ENCODE assay signal across 22 cellular contexts in genomic region chr12:80413462-80413861, GRCh38. TPM values are rescaled to one million over a fixed set of nuclear protein-coding genes. Genes with fewer than 3 reads are reported as not detected.
A peak's percentile ranks its signal among the peaks of the same experiment; 100 is the strongest.
DNase-seq lines count a peak whose midpoint lies in the region; TF ChIP-seq lines count a peak whose summit lies in the region.
"Had no signal": no experiment of that assay in that cellular context is flagged by ENCODE, and none has a peak within 500 bp of the region (broad histone marks: within the 10 kb centered on the region; RNA-seq: fewer than 3 reads in every experiment).

No MANE protein-coding gene starts in this region.

- no peaks in the 10 kb centered on the region for H3K9me2 ChIP-seq in GM23248 (ENCODE audit: insufficient read depth)
- H3K9me2 ChIP-seq: SK-N-SH had no signal

- H3K36me3 ChIP-seq in GM23248 (ENCODE audit: low read depth) (no peaks in the 10 kb centered on the region), endodermal cell (ENCODE audit: control insufficient read depth, insufficient read depth, low read length) (no peaks in the 10 kb centered on the region), osteoblast (ENCODE audit: insufficient read depth, low read length) (no peaks in the 10 kb centered on the region)
- H3K36me3 ChIP-seq: BE2C, transverse colon had no signal

- H3K4me2 ChIP-seq in GM23248 (ENCODE audit: unreplicated experiment) (no peak overlapping the region), osteoblast (ENCODE audit: insufficient read depth, low read length) (no peak overlapping the region)
- H3K4me2 ChIP-seq: hepatocyte, SK-N-SH had no signal

- no peaks in the 10 kb centered on the region for H3K36me3 Mint-ChIP-seq in endodermal cell (ENCODE audit: low read depth)
- H3K36me3 Mint-ChIP-seq: activated naive CD4-positive, alpha-beta T cell treated with anti-CD3 and anti-CD28 coated beads, Interleukin-2, amount 50 U/mL, for 72 hours; natural killer cell had no signal

- H4K20me1 ChIP-seq in GM23248 (ENCODE audit: insufficient read depth) = no peaks in the 10 kb centered on the region
- no peaks in the 10 kb centered on the region for H4K20me1 ChIP-seq in osteoblast (ENCODE audit: insufficient read depth, low read length)

- peak; percentile 20 for TF ChIP-seq CTCF in endodermal cell (conservative IDR thresholded peaks at IDR 0.05)
- no peak for TF ChIP-seq CTCF in osteoblast (IDR thresholded peaks at IDR 0.05; ENCODE audit: extremely low read depth, low read depth, low read length)

- H3K4me1 ChIP-seq in GM23248 (ENCODE audit: insufficient read depth) = no peaks in the 10 kb centered on the region
- H3K4me1 ChIP-seq in endodermal cell (ENCODE audit: control insufficient read depth, insufficient read depth, low read length) = no peaks in the 10 kb centered on the region
- H3K4me1 ChIP-seq in osteoblast (ENCODE audit: insufficient read depth, low read length) = no peaks in the 10 kb centered on the region
- H3K4me1 ChIP-seq: BE2C, transverse colon had no signal

- no peaks in the 10 kb centered on the region for H3K9me3 Mint-ChIP-seq in endodermal cell
- H3K9me3 Mint-ChIP-seq: activated naive CD4-positive, alpha-beta T cell treated with anti-CD3 and anti-CD28 coated beads, Interleukin-2, amount 50 U/mL, for 72 hours; stimulated activated naive CD8-positive, alpha-beta T cell treated with anti-CD3 and anti-CD28 coated beads, Interleukin-15, Interleukin-2, amounts not matched to agents 100 ng/mL and 50 ng/mL, for 24 hours had no signal

- H2AFZ ChIP-seq in GM23248 (0 out of 2 replicates have a peak overlapping the region, but pooled peaks have one; percentile 6), osteoblast (ENCODE audit: low read length) (peak overlapping the region; percentile 69)
- H2AFZ ChIP-seq: hepatocyte had no signal

- H3K9me3 ChIP-seq in GM23248 (ENCODE audit: low read depth) (no peaks in the 10 kb centered on the region), endodermal cell (ENCODE audit: control insufficient read depth, low read length) (no peaks in the 10 kb centered on the region), osteoblast (ENCODE audit: low read depth, low read length) (no peaks in the 10 kb centered on the region)
- H3K9me3 ChIP-seq: BE2C, SK-N-SH, transverse colon had no signal

- H3K4me3 ChIP-seq in GM23248 = no peak overlapping the region
- no peak overlapping the region for H3K4me3 ChIP-seq in endodermal cell (ENCODE audit: low read length)
- no peak overlapping the region for H3K4me3 ChIP-seq in osteoblast (ENCODE audit: insufficient read depth, low read length)
- H3K4me3 ChIP-seq: hepatocyte, transverse colon had no signal

- no peaks in the 10 kb centered on the region for H3F3A ChIP-seq in GM23248 (ENCODE audit: insufficient read depth)

- DNase-seq in GM23248 = no peak
- DNase-seq in LHCN-M2 (ENCODE audit: low read depth) = peak; percentile 26
- no peak for DNase-seq in endodermal cell
- no peak for DNase-seq in osteoblast (ENCODE audit: insufficient read length, low spot score, missing footprints)
- no peak for DNase-seq in activated T-cell treated with anti-CD3 and anti-CD28 coated beads for 4 hours
- no peak for DNase-seq in NCI-H2081 treated with DMSO at 0.1 percent for 48 hours (lab: John Stamatoyannopoulos, UW)
- no peak for DNase-seq in NCI-H2171 treated with DMSO at 0.1 percent for 48 hours (lab: John Stamatoyannopoulos, UW)
- DNase-seq: activated CD4-positive, CD25-positive, alpha-beta regulatory T cell treated with anti-CD3 and anti-CD28 coated beads, Interleukin-2, amount 50 U/mL, for 72 hours; BE2C; effector memory CD8-positive, alpha-beta T cell; KG1; left cardiac atrium; natural killer cell; NCI-H1105; posterior cingulate gyrus; SK-N-SH; stimulated activated CD4-positive, alpha-beta T cell treated with anti-CD3 and anti-CD28 coated beads, Interleukin-1b, Interleukin-23, amount 100 ng/mL, for 48 hours; transverse colon had no signal

- H3K27me3 ChIP-seq in GM23248 (replicated peaks; ENCODE audit: insufficient read depth) = no peaks in the 10 kb centered on the region
- no peaks in the 10 kb centered on the region for H3K27me3 ChIP-seq in endodermal cell (ENCODE audit: control insufficient read depth, insufficient read depth, low read length, poor library complexity, severe bottlenecking)
- H3K27me3 ChIP-seq in osteoblast (ENCODE audit: insufficient read depth, low read length) = no peaks in the 10 kb centered on the region
- H3K27me3 ChIP-seq: hepatocyte, transverse colon had no signal

- in situ Hi-C loops in GM23248 (cut with MboI) = loop anchor here (5.0 to 25.0 kb wide), 2 partner anchors 349 to 524 kb away; partner anchors contain the start of gene LIN7A

- no peak overlapping the region for H3K27ac ChIP-seq in GM23248
- no peak overlapping the region for H3K27ac ChIP-seq in endodermal cell (ENCODE audit: low read depth, low read length)
- no peak overlapping the region for H3K27ac ChIP-seq in osteoblast (ENCODE audit: low read depth, low read length)
- H3K27ac ChIP-seq: hepatocyte, transverse colon had no signal

- peaks cover 6% of the 10 kb centered on the region for H3K27me3 Mint-ChIP-seq in endodermal cell (ENCODE audit: insufficient read depth)
- H3K27me3 Mint-ChIP-seq: effector memory CD8-positive, alpha-beta T cell; stimulated activated naive CD8-positive, alpha-beta T cell treated with anti-CD3 and anti-CD28 coated beads, Interleukin-15, Interleukin-2, amounts not matched to agents 100 ng/mL and 50 ng/mL, for 24 hours had no signal

- H3K27ac Mint-ChIP-seq in endodermal cell = no peak overlapping the region
- H3K27ac Mint-ChIP-seq: activated naive CD4-positive, alpha-beta T cell treated with anti-CD3 and anti-CD28 coated beads, Interleukin-2, amount 50 U/mL, for 72 hours; effector memory CD8-positive, alpha-beta T cell; natural killer cell; stimulated activated naive CD8-positive, alpha-beta T cell treated with anti-CD3 and anti-CD28 coated beads, Interleukin-15, Interleukin-2, amounts not matched to agents 100 ng/mL and 50 ng/mL, for 24 hours had no signal

- no peak overlapping the region for H3K9ac ChIP-seq in GM23248
- H3K9ac ChIP-seq in endodermal cell (ENCODE audit: extremely low read depth, low read length, poor library complexity, severe bottlenecking) = no peak overlapping the region
- H3K9ac ChIP-seq: SK-N-SH had no signal

- H3K79me2 ChIP-seq in GM23248 (ENCODE audit: insufficient read depth) = no peaks in the 10 kb centered on the region
- H3K79me2 ChIP-seq in osteoblast (ENCODE audit: insufficient read depth, low read length) = no peaks in the 10 kb centered on the region
- H3K79me2 ChIP-seq: hepatocyte had no signal

- 81 to 82% methylated on average over 3 of the region's 3 CpGs for WGBS in GM23248 (ENCODE audit: low coverage in 1 of 2, low lambda C conversion rate in 2 of 2, missing lambda C conversion rate in 2 of 2), 2 experiments
- 89 to 100% methylated on average over 3 of the region's 3 CpGs for WGBS in endodermal cell (ENCODE audit: insufficient coverage in 1 of 2, insufficient read length in 1 of 2), 2 experiments

- no peak overlapping the region for H3K4me3 Mint-ChIP-seq in endodermal cell
- H3K4me3 Mint-ChIP-seq: effector memory CD8-positive, alpha-beta T cell; natural killer cell; stimulated activated naive CD8-positive, alpha-beta T cell treated with anti-CD3 and anti-CD28 coated beads, Interleukin-15, Interleukin-2, amounts not matched to agents 100 ng/mL and 50 ng/mL, for 24 hours had no signal

- no peaks in the 10 kb centered on the region for H3K4me1 Mint-ChIP-seq in endodermal cell
- H3K4me1 Mint-ChIP-seq: natural killer cell had no signal

RNA-seq across cellular contexts. Expression of gene PTPRQ, which starts 30.6 kb away (rescaled TPM):
- 0.11 and 0.76 TPM in 2 replicates for total RNA-seq in GM23248 (2014; rRNA removed; shearing (Covaris generic))
- 0.15 and 0.18 TPM in 2 replicates for polyA plus RNA-seq in GM23248 (2016; fragmentation: Nextera tagmentation; extraction: Ambion mirVana)
- total RNA-seq in LHCN-M2 (2014; rRNA removed) = 10.0 and 16.6 TPM in 2 replicates
- polyA plus RNA-seq in LHCN-M2 (2012) = 1.2 TPM
- under 1 TPM in 1 of 2 donors, not detected in 1; 0.13 TPM for total RNA-seq in endodermal cell
- 0.18 TPM for polyA plus RNA-seq in endodermal cell (2013, experiment 1 of 2)
- polyA plus RNA-seq in endodermal cell (2013, experiment 2 of 2) = 0.25 TPM
- 5.3 and 5.4 TPM in 2 replicates for total RNA-seq in osteoblast
- total RNA-seq: activated CD8-positive, alpha-beta memory T cell treated with anti-CD3 and anti-CD28 coated beads for 36 hours; activated naive CD4-positive, alpha-beta T cell treated with anti-CD3 and anti-CD28 coated beads, Interleukin-2, amount 50 U/mL, for 72 hours; natural killer cell had no signal
- polyA plus RNA-seq: hepatocyte had no signal
